4 cellular contexts compared by ENCODE assay signal in the genomic region with DNA sequence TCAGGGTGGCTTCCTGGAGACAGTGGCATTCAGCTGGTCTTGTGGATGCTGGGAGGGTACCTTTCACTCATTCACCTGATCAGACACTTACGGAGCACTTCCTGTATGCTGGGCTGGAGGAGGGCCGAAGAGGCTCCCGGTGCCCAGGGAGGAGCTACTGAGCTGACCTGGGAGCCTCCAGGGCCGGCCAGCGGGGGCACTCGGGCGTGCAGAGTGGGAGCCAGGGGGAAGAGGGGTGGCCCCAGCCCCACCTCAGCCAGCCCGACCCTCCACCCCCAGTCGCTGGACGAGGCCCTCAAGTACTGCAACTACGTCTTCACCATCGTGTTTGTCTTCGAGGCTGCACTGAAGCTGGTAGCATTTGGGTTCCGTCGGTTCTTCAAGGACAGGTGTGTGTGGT. TPM values are rescaled to one million over a fixed set of nuclear protein-coding genes. Genes with fewer than 3 reads are reported as not detected.
"Had no signal": no experiment of that assay in that cellular context is flagged by ENCODE, and none has a peak within 500 bp of the region (broad histone marks: within the 10 kb centered on the region; RNA-seq: fewer than 3 reads in every experiment).

No MANE protein-coding gene starts in this region.

- DNase-seq: GDM1, GF-D8 had no signal

- H3K4me3 ChIP-seq: GM12878 had no signal

RNA-seq across cellular contexts. Expression of a gene that starts 10.4 kb away (rescaled TPM):
- total RNA-seq: G401, GM12878 had no signal

RNA-seq across cellular contexts. Expression of a gene that starts 15.3 kb away (rescaled TPM):
- total RNA-seq: G401, GM12878 had no signal

RNA-seq across cellular contexts. Expression of a gene that starts 25.8 kb away (rescaled TPM):
- total RNA-seq: G401, GM12878 had no signal

RNA-seq across cellular contexts. Expression of a gene that starts 41.2 kb away (rescaled TPM):
- total RNA-seq: G401, GM12878 had no signal
